In genomic region chr14:26941521-26941920, GRCh38 we compare ENCODE assay signal across 23 cellular contexts.
DNase-seq lines count a peak whose midpoint lies in the region; ATAC-seq, FAIRE-seq and TF ChIP-seq lines count a peak whose summit lies in the region.
"Had no signal": no experiment of that assay in that cellular context is flagged by ENCODE, and none has a peak within 500 bp of the region (broad histone marks: within the 10 kb centered on the region; RNA-seq: fewer than 3 reads in every experiment).

No MANE protein-coding gene starts in this region.

- TF ChIP-seq POLR2A in H1 (IDR thresholded peaks at IDR 0.05; ENCODE audit: control extremely low read depth in 1 of 2, low read depth in 2 of 2, low read length in 2 of 2): no peak

- H3K56ac ChIP-seq in H1 (replicated peaks; ENCODE audit: insufficient read length, low read depth, low read length): no peak overlapping the region

- H3K9ac ChIP-seq in H1 (replicated peaks in 1 of 4; ENCODE audit: extremely low read depth in 1 of 4, low read depth in 3 of 4, low read length in 3 of 4) (no peak overlapping the region; a peak in 1 of 7 replicates), trophoblast cell (ENCODE audit: low read length) (no peak overlapping the region)
- H3K9ac ChIP-seq: BLaER1 treated with 17β-estradiol and CSF1 and Interleukin-3, amounts not matched to agents 10 nM and 100 nM had no signal

- H2AFZ ChIP-seq in H1 (ENCODE audit: low read length): 0 out of 2 replicates have a peak overlapping the region, but pooled peaks have one; percentile 2
- H2AFZ ChIP-seq in trophoblast cell (ENCODE audit: insufficient read depth, low read length, poor library complexity): no peak overlapping the region

- no peak overlapping the region for H4K5ac ChIP-seq in H1 (ENCODE audit: insufficient read length, low read depth, low read length)

- no peaks in the 10 kb centered on the region for H3K79me1 ChIP-seq in H1 (ENCODE audit: low read depth, low read length)
- no peaks in the 10 kb centered on the region for H3K79me1 ChIP-seq in trophoblast cell (ENCODE audit: low read length)

- H2BK20ac ChIP-seq in H1 (ENCODE audit: low read length): peak overlapping the region; percentile 89; the same call in 1 of the 2 replicates

- peak overlapping the region; percentile 67; the same call in 1 of the 2 replicates for H2AK5ac ChIP-seq in H1 (ENCODE audit: low read depth, low read length)
- H2AK5ac ChIP-seq in trophoblast cell (ENCODE audit: low read length): no peak overlapping the region

- TF ChIP-seq CTCF in H1 (IDR thresholded peaks at IDR 0.05; ENCODE audit: control extremely low read depth in 1 of 3, insufficient read depth in 1 of 3, low read depth in 1 of 3, low read length in 3 of 3): no peak

- H3K4ac ChIP-seq in H1 (replicated peaks; ENCODE audit: insufficient read length, low read depth, low read length): no peak overlapping the region
- no peak overlapping the region for H3K4ac ChIP-seq in trophoblast cell (ENCODE audit: low read depth, low read length)

- POLR2A ChIA-PET in H1 (lab: Charles Lee; ENCODE audit: partially characterized antibody): no interaction called here

- no peak overlapping the region for H4K8ac ChIP-seq in H1 (ENCODE audit: extremely low read depth, insufficient read depth, low read length)
- no peak overlapping the region for H4K8ac ChIP-seq in trophoblast cell (ENCODE audit: low read depth, low read length)

- no peaks in the 10 kb centered on the region for H3K79me2 ChIP-seq in H1 (ENCODE audit: control insufficient read depth in 1 of 2, insufficient read depth in 2 of 2, low read length in 2 of 2)
- H3K79me2 ChIP-seq in trophoblast cell (ENCODE audit: control insufficient read depth, insufficient read depth, low read length, poor library complexity): no peaks in the 10 kb centered on the region

- H2BK12ac ChIP-seq in H1 (ENCODE audit: low read depth, low read length) (peak overlapping the region; percentile 96), trophoblast cell (ENCODE audit: low read length) (no peak overlapping the region)

- no peak overlapping the region for H2BK120ac ChIP-seq in H1 (replicated peaks; ENCODE audit: low read depth, low read length)
- no peak overlapping the region for H2BK120ac ChIP-seq in trophoblast cell (ENCODE audit: insufficient read depth, low read length, poor library complexity)

- H3K36me3 ChIP-seq in H1 (ENCODE audit: control insufficient read depth in 2 of 4, insufficient read depth in 4 of 4, low read length in 3 of 4) (peaks cover 0 to 3% (median 0%) of the 10 kb centered on the region in 4 experiments; a peak in 1 of 8 replicates), trophoblast cell (ENCODE audit: control insufficient read depth in 1 of 2, insufficient read depth in 2 of 2, low read length in 2 of 2) (no peaks in the 10 kb centered on the region)
- H3K36me3 ChIP-seq: BE2C; BLaER1 treated with 17β-estradiol and CSF1 and Interleukin-3, amounts not matched to agents 10 nM and 100 nM had no signal

- peak overlapping the region; percentile 3 for H4K91ac ChIP-seq in H1 (replicated peaks; ENCODE audit: insufficient read length, low read length)
- no peak overlapping the region for H4K91ac ChIP-seq in trophoblast cell (ENCODE audit: low read depth, low read length)

- no peaks in the 10 kb centered on the region for H3K9me3 ChIP-seq in H1 (ENCODE audit: insufficient read depth in 2 of 2, low read depth in 1 of 2, low read length in 1 of 2)
- no peaks in the 10 kb centered on the region for H3K9me3 ChIP-seq in trophoblast cell (ENCODE audit: insufficient read depth, low read depth, low read length)
- H3K9me3 ChIP-seq: BE2C; BLaER1 treated with 17β-estradiol and CSF1 and Interleukin-3, amounts not matched to agents 10 nM and 100 nM had no signal

- H2BK5ac ChIP-seq in H1 (ENCODE audit: low read depth, low read length) (peak overlapping the region; percentile 31; the same call in 1 of the 2 replicates), trophoblast cell (ENCODE audit: low read depth, low read length, poor library complexity) (no peak overlapping the region)

- peak; percentile 30 for DNase-seq in NCI-H82 (lab: John Stamatoyannopoulos, UW)
- no peak for DNase-seq in NCI-H82 treated with DMSO at 0.1 percent for 48 hours (lab: John Stamatoyannopoulos, UW; ENCODE audit: unreplicated experiment)
- DNase-seq in H1 (ENCODE audit: low read depth in 1 of 2, low spot score in 2 of 2): no peak
- DNase-seq in trophoblast cell: no peak
- DNase-seq in stimulated activated naive CD4-positive, alpha-beta T cell treated with Interleukin-2 at 50 U/mL for 16 hours (lab: John Stamatoyannopoulos, UW): no peak
- DNase-seq: ACHN; AML-193; BE2C; CD4-positive, alpha-beta T cell; CD8-positive, alpha-beta memory T cell; DMS 273 treated with DMSO at 0.1 percent for 48 hours; DMS79; EL; GDM1; GOT3; H7 had no signal

- 0 out of 2 replicates have a peak overlapping the region, but pooled peaks have one; percentile 31 for H2BK15ac ChIP-seq in H1 (ENCODE audit: low read length)

- peak overlapping the region in 1 of 2 experiments; percentile 26; a peak in 1 of 4 replicates for H3K4me2 ChIP-seq in H1 (ENCODE audit: insufficient read depth in 1 of 2, low read depth in 2 of 2, low read length in 2 of 2)
- no peak overlapping the region for H3K4me2 ChIP-seq in trophoblast cell (ENCODE audit: low read length)
- H3K4me2 ChIP-seq: BLaER1 treated with 17β-estradiol and CSF1 and Interleukin-3, amounts not matched to agents 10 nM and 100 nM had no signal

- no peak overlapping the region for H4K12ac ChIP-seq in trophoblast cell (ENCODE audit: low read depth, low read length)

- WGBS in H1 (ENCODE audit: extremely low coverage in 1 of 2, insufficient coverage in 1 of 2, insufficient read length in 1 of 2, insufficient replicate concordance in 2 of 2, low coverage in 1 of 2, low lambda C conversion rate in 2 of 2, missing lambda C conversion rate in 1 of 2), 2 experiments: 71% methylated on average over 2 of the region's 2 CpGs; no CpG with 5 or more reads in 1 of the 2 experiments
- no CpG with 5 or more reads among the region's 2 CpGs for WGBS in trophoblast cell (ENCODE audit: extremely low coverage, insufficient coverage, insufficient read length)

- TF ChIP-seq EP300 in H1 (IDR thresholded peaks at IDR 0.05; ENCODE audit: borderline replicate concordance in 1 of 2, low read depth in 2 of 2, low read length in 2 of 2): no peak

- no peaks in the 10 kb centered on the region for H3K27me3 ChIP-seq in H1 (replicated peaks in 1 of 4; ENCODE audit: control insufficient read depth in 3 of 4, extremely low read depth in 1 of 4, insufficient read depth in 3 of 4, low read length in 3 of 4)
- no peaks in the 10 kb centered on the region for H3K27me3 ChIP-seq in trophoblast cell (ENCODE audit: insufficient read depth, low read length)
- H3K27me3 ChIP-seq: BE2C; BLaER1 treated with 17β-estradiol and CSF1 and Interleukin-3, amounts not matched to agents 10 nM and 100 nM had no signal

- no peaks in the 10 kb centered on the region for H3K23me2 ChIP-seq in H1 (ENCODE audit: low read depth, low read length)

- ATAC-seq in HG03139 (IDR thresholded peaks at IDR 0.05; ENCODE audit: unreplicated experiment): no peak
- ATAC-seq: GM12878, HCT116 had no signal

- H3K4me3 ChIP-seq in H1 (ENCODE audit: extremely low read depth in 1 of 4, insufficient read depth in 2 of 4, low read depth in 3 of 4, low read length in 4 of 4) (no peak overlapping the region), trophoblast cell (ENCODE audit: low read depth, low read length) (no peak overlapping the region)
- H3K4me3 ChIP-seq: BLaER1 treated with 17β-estradiol and CSF1 and Interleukin-3, amounts not matched to agents 10 nM and 100 nM; GM12878 had no signal

- TF ChIP-seq RAD21 in H1 (IDR thresholded peaks at IDR 0.05 in 1 of 2, conservative IDR thresholded peaks at IDR 0.05 in 1 of 2; ENCODE audit: low read depth in 2 of 2, low read length in 2 of 2): no peak

- no peak overlapping the region for H3K23ac ChIP-seq in H1 (ENCODE audit: insufficient read length)
- H3K23ac ChIP-seq in trophoblast cell (ENCODE audit: low read length): peak overlapping the region; percentile 12

- H3K18ac ChIP-seq in H1 (ENCODE audit: extremely low read depth, low read length): no peak overlapping the region
- H3K18ac ChIP-seq in trophoblast cell (ENCODE audit: low read length): no peak overlapping the region

- peaks cover 0 to 5% (median 3%) of the 10 kb centered on the region in 4 experiments; a peak in 2 of 7 replicates for H3K4me1 ChIP-seq in H1 (replicated peaks in 1 of 4; ENCODE audit: control insufficient read depth in 3 of 4, insufficient read depth in 4 of 4, low read length in 3 of 4)
- no peaks in the 10 kb centered on the region for H3K4me1 ChIP-seq in trophoblast cell (ENCODE audit: control insufficient read depth in 1 of 2, insufficient read depth in 2 of 2, low read length in 2 of 2)
- H3K4me1 ChIP-seq: BE2C; BLaER1 treated with 17β-estradiol and CSF1 and Interleukin-3, amounts not matched to agents 10 nM and 100 nM had no signal

- no peaks in the 10 kb centered on the region for H4K20me1 ChIP-seq in H1 (replicated peaks in 1 of 2; ENCODE audit: control insufficient read depth in 1 of 2, insufficient read depth in 2 of 2, low read length in 2 of 2)
- H4K20me1 ChIP-seq: BLaER1 treated with 17β-estradiol and CSF1 and Interleukin-3, amounts not matched to agents 10 nM and 100 nM had no signal

- H3K14ac ChIP-seq in H1 (ENCODE audit: insufficient read length): no peak overlapping the region
- H3K14ac ChIP-seq in trophoblast cell (ENCODE audit: low read length): no peak overlapping the region

- CTCF ChIA-PET in H1 (lab: Charles Lee; ENCODE audit: partially characterized antibody): interaction anchor here (1.1 to 1.4 kb wide), 2 partner anchors 22 to 27 kb away, joined by 3 to 4 read pairs; no protein-coding TSS in a partner anchor

- H3K27ac ChIP-seq in H1 (ENCODE audit: low read depth, low read length) (no peak overlapping the region), trophoblast cell (ENCODE audit: low read depth, low read length) (no peak overlapping the region)
- H3K27ac ChIP-seq: 22Rv1; BLaER1 treated with 17β-estradiol and CSF1 and Interleukin-3, amounts not matched to agents 10 nM and 100 nM had no signal

- FAIRE-seq in H1 (lab: Jason Lieb, UNC): no peak
- FAIRE-seq: A204.1, D721Med, GM12878 had no signal

TF ChIP-seq in H1, 55 proteins besides CTCF, POLR2A, EP300 and RAD21:
- TF ChIP-seq YY1 (IDR thresholded peaks at IDR 0.05; ENCODE audit: low read depth, low read length): no peak
TF ChIP-seq in H1: peak in this region for 0.
